ENCODE assay signal across 17 cellular contexts in genomic region chr16:82758406-82758805, GRCh38.
DNase-seq lines count a peak whose midpoint lies in the region; ATAC-seq, FAIRE-seq and TF ChIP-seq lines count a peak whose summit lies in the region.
"Had no signal": no experiment of that assay in that cellular context is flagged by ENCODE, and none has a peak within 500 bp of the region (broad histone marks: within the 10 kb centered on the region; RNA-seq: fewer than 3 reads in every experiment).

No MANE protein-coding gene starts in this region.

- H3K36me3 ChIP-seq in HUES48 (ENCODE audit: control insufficient read depth, insufficient read depth, low read length) (no peaks in the 10 kb centered on the region), H1 (ENCODE audit: control insufficient read depth in 2 of 4, insufficient read depth in 4 of 4, low read length in 3 of 4) (no peaks in the 10 kb centered on the region), neuronal stem cell (replicated peaks in 1 of 2; ENCODE audit: control insufficient read depth in 2 of 2, insufficient read depth in 2 of 2, low read length in 2 of 2) (no peaks in the 10 kb centered on the region)

- H3K79me1 ChIP-seq in H1 (ENCODE audit: low read depth, low read length) (no peaks in the 10 kb centered on the region), neuronal stem cell (ENCODE audit: low read depth, low read length) (no peaks in the 10 kb centered on the region)

- TF ChIP-seq RAD21 in H1 (IDR thresholded peaks at IDR 0.05 in 1 of 2, conservative IDR thresholded peaks at IDR 0.05 in 1 of 2; ENCODE audit: low read depth in 2 of 2, low read length in 2 of 2), result no peak

- no peaks in the 10 kb centered on the region for H3K36me3 Mint-ChIP-seq in WTC11
- H3K36me3 Mint-ChIP-seq: CD8-positive, alpha-beta T cell had no signal

- no peaks in the 10 kb centered on the region for H3K27me3 ChIP-seq in HUES48 (ENCODE audit: control insufficient read depth, insufficient read depth, low read length)
- H3K27me3 ChIP-seq in H1 (replicated peaks in 1 of 4; ENCODE audit: control insufficient read depth in 3 of 4, extremely low read depth in 1 of 4, insufficient read depth in 3 of 4, low read length in 3 of 4), result no peaks in the 10 kb centered on the region
- H3K27me3 ChIP-seq in neuronal stem cell (ENCODE audit: control insufficient read depth in 3 of 3, insufficient read depth in 3 of 3, low read depth in 1 of 3, low read length in 3 of 3), result no peaks in the 10 kb centered on the region

- H2AFZ ChIP-seq in H1 (ENCODE audit: low read length) (peak overlapping the region; percentile 84; the same call in 1 of the 2 replicates), neuronal stem cell (ENCODE audit: low read length) (peak overlapping the region; percentile 13)

- H3K27me3 Mint-ChIP-seq in WTC11 (ENCODE audit: low read depth), result no peaks in the 10 kb centered on the region

- no peak overlapping the region for H2AK5ac ChIP-seq in H1 (ENCODE audit: low read depth, low read length)
- H2AK5ac ChIP-seq in neuronal stem cell (ENCODE audit: low read depth, low read length), result no peak overlapping the region

- no peak overlapping the region for H3K4me3 ChIP-seq in HUES48 (ENCODE audit: low read depth, low read length)
- no peak overlapping the region for H3K4me3 ChIP-seq in H1 (ENCODE audit: extremely low read depth in 1 of 4, insufficient read depth in 2 of 4, low read depth in 3 of 4, low read length in 4 of 4)
- no peak overlapping the region for H3K4me3 ChIP-seq in neuronal stem cell (ENCODE audit: low read length in 2 of 2)
- H3K4me3 ChIP-seq: GM12878 had no signal

- no peak overlapping the region for H4K5ac ChIP-seq in H1 (ENCODE audit: insufficient read length, low read depth, low read length)

- no peak overlapping the region for H4K91ac ChIP-seq in H1 (replicated peaks; ENCODE audit: insufficient read length, low read length)
- no peak overlapping the region for H4K91ac ChIP-seq in neuronal stem cell (ENCODE audit: low read depth, low read length, poor library complexity)

- H4K8ac ChIP-seq in H1 (ENCODE audit: extremely low read depth, insufficient read depth, low read length) (no peak overlapping the region), neuronal stem cell (ENCODE audit: low read depth, low read length) (no peak overlapping the region)

- H3K9me3 Mint-ChIP-seq in WTC11, result peaks cover 6% of the 10 kb centered on the region
- H3K9me3 Mint-ChIP-seq: CD8-positive, alpha-beta T cell had no signal

- CTCF ChIA-PET in WTC11 (lab: Charles Lee), result no interaction called here
- CTCF ChIA-PET in H1 (lab: Charles Lee; ENCODE audit: partially characterized antibody), result interaction anchor here (0.6 to 4.0 kb wide), 8 partner anchors 7 to 598 kb away, joined by 3 to 25 read pairs (median 4); no protein-coding TSS in a partner anchor

- H2BK15ac ChIP-seq in H1 (ENCODE audit: low read length) (no peak overlapping the region), neuronal stem cell (ENCODE audit: low read length) (no peak overlapping the region)

- ATAC-seq in WTC11 (peak; percentile 47), GM21825 (IDR thresholded peaks at IDR 0.05; ENCODE audit: unreplicated experiment) (no peak)
- ATAC-seq: CD8-positive, alpha-beta T cell; GM12878; HCT116 had no signal

- TF ChIP-seq CTCF in WTC11 (IDR thresholded peaks at IDR 0.05), result no peak
- no peak for TF ChIP-seq CTCF in H1 (IDR thresholded peaks at IDR 0.05; ENCODE audit: control extremely low read depth in 1 of 3, insufficient read depth in 1 of 3, low read depth in 1 of 3, low read length in 3 of 3)

- peaks cover 21% of the 10 kb centered on the region for H3K4me1 ChIP-seq in HUES48 (ENCODE audit: control insufficient read depth, insufficient read depth, low read length)
- H3K4me1 ChIP-seq in H1 (replicated peaks in 1 of 4; ENCODE audit: control insufficient read depth in 3 of 4, insufficient read depth in 4 of 4, low read length in 3 of 4), result peaks cover 0 to 5% (median 2%) of the 10 kb centered on the region in 4 experiments; a peak in 3 of 7 replicates
- no peaks in the 10 kb centered on the region for H3K4me1 ChIP-seq in neuronal stem cell (ENCODE audit: control insufficient read depth in 2 of 2, insufficient read depth in 1 of 2, low read depth in 1 of 2, low read length in 2 of 2)
- H3K4me1 ChIP-seq: Caco-2 had no signal

- H3K4me2 ChIP-seq in H1 (ENCODE audit: insufficient read depth in 1 of 2, low read depth in 2 of 2, low read length in 2 of 2) (no peak overlapping the region), neuronal stem cell (ENCODE audit: insufficient read depth, low read length, poor library complexity, severe bottlenecking) (no peak overlapping the region)

- H3K9ac ChIP-seq in HUES48 (ENCODE audit: low read depth, low read length) (no peak overlapping the region), H1 (replicated peaks in 1 of 4; ENCODE audit: extremely low read depth in 1 of 4, low read depth in 3 of 4, low read length in 3 of 4) (no peak overlapping the region), neuronal stem cell (ENCODE audit: low read depth, low read length, poor library complexity) (no peak overlapping the region)

- H3K27ac ChIP-seq in HUES48 (ENCODE audit: low read depth, low read length), result peak overlapping the region; percentile 79
- H3K27ac ChIP-seq in H1 (ENCODE audit: low read depth, low read length), result no peak overlapping the region
- no peak overlapping the region for H3K27ac ChIP-seq in neuronal stem cell (replicated peaks; ENCODE audit: low read length)

- POLR2A ChIA-PET in WTC11 (lab: Charles Lee) (no interaction called here), H1 (lab: Charles Lee; ENCODE audit: partially characterized antibody) (no interaction called here)

- H2BK12ac ChIP-seq in H1 (ENCODE audit: low read depth, low read length) (no peak overlapping the region), neuronal stem cell (ENCODE audit: low read length) (no peak overlapping the region)

- H3K23ac ChIP-seq in H1 (ENCODE audit: insufficient read length), result no peak overlapping the region
- H3K23ac ChIP-seq in neuronal stem cell (ENCODE audit: low read depth, low read length, poor library complexity), result no peak overlapping the region

- FAIRE-seq in H1 (lab: Jason Lieb, UNC), result no peak
- FAIRE-seq: GM12878 had no signal

- no peak overlapping the region for H3K4me3 Mint-ChIP-seq in WTC11
- H3K4me3 Mint-ChIP-seq: CD8-positive, alpha-beta T cell; H9 had no signal

- H2BK120ac ChIP-seq in H1 (replicated peaks; ENCODE audit: low read depth, low read length), result no peak overlapping the region
- H2BK120ac ChIP-seq in neuronal stem cell (ENCODE audit: low read depth, low read length), result no peak overlapping the region

- H2BK5ac ChIP-seq in H1 (ENCODE audit: low read depth, low read length), result no peak overlapping the region
- H2BK5ac ChIP-seq in neuronal stem cell (ENCODE audit: low read length), result no peak overlapping the region

- H3K18ac ChIP-seq in H1 (ENCODE audit: extremely low read depth, low read length) (no peak overlapping the region), neuronal stem cell (ENCODE audit: low read length) (no peak overlapping the region)

- H3K4me1 Mint-ChIP-seq in WTC11, result peaks cover 23% of the 10 kb centered on the region

- no peak overlapping the region for H3K27ac Mint-ChIP-seq in WTC11
- H3K27ac Mint-ChIP-seq: CD8-positive, alpha-beta T cell had no signal

- no peak for TF ChIP-seq EP300 in H1 (IDR thresholded peaks at IDR 0.05; ENCODE audit: borderline replicate concordance in 1 of 2, low read depth in 2 of 2, low read length in 2 of 2)

- H3K9me3 ChIP-seq in HUES48 (ENCODE audit: control insufficient read depth, insufficient read depth, low read length) (no peaks in the 10 kb centered on the region), H1 (ENCODE audit: insufficient read depth in 2 of 2, low read depth in 1 of 2, low read length in 1 of 2) (no peaks in the 10 kb centered on the region), neuronal stem cell (replicated peaks in 1 of 2; ENCODE audit: control insufficient read depth in 2 of 2, insufficient read depth in 1 of 2, low read depth in 1 of 2, low read length in 2 of 2) (no peaks in the 10 kb centered on the region)
- H3K9me3 ChIP-seq: Caco-2 had no signal

- H3K79me2 ChIP-seq in H1 (ENCODE audit: control insufficient read depth in 1 of 2, insufficient read depth in 2 of 2, low read length in 2 of 2), result no peaks in the 10 kb centered on the region

- no peaks in the 10 kb centered on the region for H3K23me2 ChIP-seq in H1 (ENCODE audit: low read depth, low read length)

- H3K4ac ChIP-seq in H1 (replicated peaks; ENCODE audit: insufficient read length, low read depth, low read length) (no peak overlapping the region), neuronal stem cell (ENCODE audit: low read length) (no peak overlapping the region)

- no peak for TF ChIP-seq POLR2A in H1 (IDR thresholded peaks at IDR 0.05; ENCODE audit: control extremely low read depth in 1 of 2, low read depth in 2 of 2, low read length in 2 of 2)

- DNase-seq in WTC11 (ENCODE audit: low spot score), result no peak
- no peak for DNase-seq in H1 (ENCODE audit: low read depth in 1 of 2, low spot score in 2 of 2)
- DNase-seq in neuronal stem cell (ENCODE audit: low spot score), result no peak
- no peak for DNase-seq in NCI-H1092 treated with DMSO at 0.1 percent for 48 hours (lab: John Stamatoyannopoulos, UW)
- DNase-seq in DMS114 treated with DMSO at 0.1 percent for 48 hours (lab: John Stamatoyannopoulos, UW; ENCODE audit: unreplicated experiment), result no peak
- no peak for DNase-seq in UCSD-AML1 (lab: John Stamatoyannopoulos, UW; ENCODE audit: unreplicated experiment)
- DNase-seq: C1 segment of cervical spinal cord; Caco-2; CD8-positive, alpha-beta T cell; DMS79; EL; GDM1 had no signal

- no peak overlapping the region for H2BK20ac ChIP-seq in H1 (ENCODE audit: low read length)

- no peak overlapping the region for H3K56ac ChIP-seq in H1 (replicated peaks; ENCODE audit: insufficient read length, low read depth, low read length)

- 93% methylated on average over 4 of the region's 4 CpGs; no CpG with 5 or more reads in 1 of the 2 experiments for WGBS in H1 (ENCODE audit: extremely low coverage in 1 of 2, insufficient coverage in 1 of 2, insufficient read length in 1 of 2, insufficient replicate concordance in 2 of 2, low coverage in 1 of 2, low lambda C conversion rate in 2 of 2, missing lambda C conversion rate in 1 of 2), 2 experiments
- WGBS in neuronal stem cell (ENCODE audit: extremely low coverage in 2 of 2, insufficient read length in 2 of 2, insufficient replicate concordance in 1 of 2), 2 donors, result no CpG with 5 or more reads among the region's 4 CpGs

- H4K20me1 ChIP-seq in H1 (replicated peaks in 1 of 2; ENCODE audit: control insufficient read depth in 1 of 2, insufficient read depth in 2 of 2, low read length in 2 of 2), result no peaks in the 10 kb centered on the region

- no peak overlapping the region for H3K14ac ChIP-seq in H1 (ENCODE audit: insufficient read length)
- no peak overlapping the region for H3K14ac ChIP-seq in neuronal stem cell (ENCODE audit: low read length)

TF ChIP-seq in H1, 55 proteins besides CTCF, POLR2A, EP300 and RAD21:
- TF ChIP-seq YY1 (IDR thresholded peaks at IDR 0.05; ENCODE audit: low read depth, low read length), result peak; percentile 70
- TF ChIP-seq EGR1 (IDR thresholded peaks at IDR 0.05; ENCODE audit: borderline replicate concordance, low read depth, low read length), result no peak
- TF ChIP-seq FOSL1 (IDR thresholded peaks at IDR 0.05; ENCODE audit: insufficient read depth, low read depth, low read length), result no peak
- TF ChIP-seq RBBP5 (IDR thresholded peaks at IDR 0.05; ENCODE audit: borderline replicate concordance, low read depth, low read length), result no peak
- no peak for TF ChIP-seq TBP (IDR thresholded peaks at IDR 0.05; ENCODE audit: low read depth, low read length)
